ENCODE assay signal across 28 cellular contexts in the genomic region with DNA sequence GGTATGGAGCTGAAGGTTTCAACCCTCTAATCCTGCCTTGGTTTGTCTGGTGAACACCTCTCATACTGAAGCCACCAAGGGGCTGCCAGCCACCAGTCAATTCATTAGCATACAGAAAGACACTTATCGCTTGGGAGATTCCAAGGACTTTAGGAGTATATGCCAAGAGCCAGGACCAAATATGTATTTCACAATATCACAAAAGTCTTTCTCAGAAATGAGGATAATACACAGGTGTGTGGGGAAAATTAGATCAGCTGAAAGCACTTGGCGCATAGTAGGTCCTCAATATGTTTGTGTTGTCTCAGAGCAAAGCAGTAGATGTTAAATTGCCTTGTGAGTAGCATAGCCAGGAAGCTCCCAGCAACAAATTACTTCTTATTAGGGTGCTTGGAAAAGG. TPM values are rescaled to one million over a fixed set of nuclear protein-coding genes. Genes with fewer than 3 reads are reported as not detected.
"Had no signal": no experiment of that assay in that cellular context is flagged by ENCODE, and none has a peak within 500 bp of the region (broad histone marks: within the 10 kb centered on the region; RNA-seq: fewer than 3 reads in every experiment).

No MANE protein-coding gene starts in this region.

- FAIRE-seq: endometrium, kidney, pancreas had no signal

- H3K36me3 ChIP-seq: neutrophil, pancreas, suprapubic skin, uterus had no signal

- H3K36me3 Mint-ChIP-seq: activated naive CD8-positive, alpha-beta T cell treated with anti-CD3 and anti-CD28 coated beads, Interleukin-2, amount 10 ng/mL, durations not matched to agents 7 days and 5 days; natural killer cell treated with Interleukin-12 subunit alpha and Interleukin-12 subunit beta and Interleukin-15 and Interleukin-18, amount 100 ng/mL, for 72 hours; WTC11 had no signal

- H3K4me3 ChIP-seq: body of pancreas, pancreas, suprapubic skin, uterus had no signal

- H3K4me1 Mint-ChIP-seq: activated CD4-positive, alpha-beta T cell treated with anti-CD3 and anti-CD28 coated beads for 36 hours; activated naive CD8-positive, alpha-beta T cell treated with anti-CD3 and anti-CD28 coated beads, Interleukin-2, amount 10 ng/mL, durations not matched to agents 7 days and 5 days; stimulated activated naive CD8-positive, alpha-beta T cell treated with anti-CD3 and anti-CD28 coated beads, Interleukin-15, amount 100 ng/mL, for 72 hours had no signal

- H3K9me3 ChIP-seq: body of pancreas, neutrophil, pancreas, suprapubic skin, uterus had no signal

- H3K4me3 Mint-ChIP-seq: activated CD4-positive, alpha-beta T cell treated with anti-CD3 and anti-CD28 coated beads for 36 hours; activated naive CD4-positive, alpha-beta T cell treated with anti-CD3 and anti-CD28 coated beads for 36 hours; activated naive CD8-positive, alpha-beta T cell treated with anti-CD3 and anti-CD28 coated beads, Interleukin-2, amount 10 ng/mL, durations not matched to agents 7 days and 5 days; activated T-cell treated with anti-CD3 and anti-CD28 coated beads, Interleukin-2, amount 50 U/mL, for 4 hours; dendritic cell treated with granulocyte-macrophage colony-stimulating factor and Interleukin-4, amounts not matched to agents 40 ng/mL and 50 ng/mL, for 4 days; natural killer cell treated with Interleukin-12 subunit alpha and Interleukin-12 subunit beta and Interleukin-15 and Interleukin-18, amount 100 ng/mL, for 72 hours; stimulated activated naive CD8-positive, alpha-beta T cell treated with anti-CD3 and anti-CD28 coated beads, Interleukin-15, amount 100 ng/mL, for 72 hours; WTC11 had no signal

- H3K27me3 ChIP-seq: body of pancreas, neutrophil, pancreas, suprapubic skin, uterus had no signal

- H3K27ac Mint-ChIP-seq: activated CD4-positive, alpha-beta T cell treated with anti-CD3 and anti-CD28 coated beads for 36 hours; activated naive CD4-positive, alpha-beta T cell treated with anti-CD3 and anti-CD28 coated beads for 36 hours; activated naive CD8-positive, alpha-beta T cell treated with anti-CD3 and anti-CD28 coated beads, Interleukin-2, amount 10 ng/mL, durations not matched to agents 7 days and 5 days; dendritic cell treated with granulocyte-macrophage colony-stimulating factor and Interleukin-4, amounts not matched to agents 40 ng/mL and 50 ng/mL, for 4 days; natural killer cell treated with Interleukin-12 subunit alpha and Interleukin-12 subunit beta and Interleukin-15 and Interleukin-18, amount 100 ng/mL, for 72 hours had no signal

- H3K9me3 Mint-ChIP-seq: activated naive CD4-positive, alpha-beta T cell treated with anti-CD3 and anti-CD28 coated beads for 36 hours; activated naive CD8-positive, alpha-beta T cell treated with anti-CD3 and anti-CD28 coated beads, Interleukin-2, amount 10 ng/mL, durations not matched to agents 7 days and 5 days; activated T-cell treated with anti-CD3 and anti-CD28 coated beads, Interleukin-2, amount 50 U/mL, for 4 hours; dendritic cell treated with granulocyte-macrophage colony-stimulating factor and Interleukin-4, amounts not matched to agents 40 ng/mL and 50 ng/mL, for 4 days; natural killer cell treated with Interleukin-12 subunit alpha and Interleukin-12 subunit beta and Interleukin-15 and Interleukin-18, amount 100 ng/mL, for 72 hours; stimulated activated naive CD8-positive, alpha-beta T cell treated with anti-CD3 and anti-CD28 coated beads, Interleukin-15, amount 100 ng/mL, for 72 hours; WTC11 had no signal

- H3K4me1 ChIP-seq: body of pancreas, pancreas had no signal

- H3K27ac ChIP-seq: body of pancreas, neutrophil, pancreas, suprapubic skin had no signal

- DNase-seq: activated CD4-positive, alpha-beta T cell treated with anti-CD3 and anti-CD28 coated beads for 36 hours; activated CD4-positive, alpha-beta T cell treated with anti-CD3 and anti-CD28 coated beads, Interleukin-2, amount 50 U/mL, for 4 hours; activated CD8-positive, alpha-beta memory T cell treated with anti-CD3 and anti-CD28 coated beads for 24 hours; activated CD8-positive, alpha-beta memory T cell treated with anti-CD3 and anti-CD28 coated beads, Interleukin-2, amount 50 U/mL, for 48 hours; activated naive CD4-positive, alpha-beta T cell treated with anti-CD3 and anti-CD28 coated beads for 36 hours; activated naive CD8-positive, alpha-beta T cell treated with anti-CD3 and anti-CD28 coated beads, Interleukin-2, amount 10 ng/mL, durations not matched to agents 7 days and 5 days; activated T-cell treated with anti-CD3 and anti-CD28 coated beads, Interleukin-2, amount 50 U/mL, for 4 hours; amygdala; body of pancreas; effector CD4-positive, alpha-beta T cell; erythroblast; foreskin fibroblast; kidney; pancreas; right cardiac atrium; stimulated activated CD4-positive, alpha-beta T cell treated with anti-CD3 and anti-CD28 coated beads, Interleukin-12 subunit alpha, Interleukin-12 subunit beta, amount 100 ng/mL, for 4 hours; stimulated activated CD4-positive, alpha-beta T cell treated with anti-CD3 and anti-CD28 coated beads, Interleukin-4, amount 100 ng/mL, for 4 hours; stimulated activated naive CD8-positive, alpha-beta T cell treated with anti-CD3 and anti-CD28 coated beads, Interleukin-15, amount 100 ng/mL, for 72 hours; T-helper 1 cell; T-helper 9 cell; trophoblast cell; uterus had no signal

- H3K27me3 Mint-ChIP-seq: activated CD4-positive, alpha-beta T cell treated with anti-CD3 and anti-CD28 coated beads for 36 hours; stimulated activated naive CD8-positive, alpha-beta T cell treated with anti-CD3 and anti-CD28 coated beads, Interleukin-15, amount 100 ng/mL, for 72 hours had no signal

RNA-seq across cellular contexts. Expression of a gene that starts 34.0 kb away (rescaled TPM):
- total RNA-seq: activated naive CD8-positive, alpha-beta T cell treated with anti-CD3 and anti-CD28 coated beads, Interleukin-2, amount 10 ng/mL, durations not matched to agents 7 days and 5 days; natural killer cell treated with Interleukin-12 subunit alpha and Interleukin-12 subunit beta and Interleukin-15 and Interleukin-18, amount 100 ng/mL, for 72 hours had no signal
